1 cellular context compared by ENCODE assay signal in the genomic region with DNA sequence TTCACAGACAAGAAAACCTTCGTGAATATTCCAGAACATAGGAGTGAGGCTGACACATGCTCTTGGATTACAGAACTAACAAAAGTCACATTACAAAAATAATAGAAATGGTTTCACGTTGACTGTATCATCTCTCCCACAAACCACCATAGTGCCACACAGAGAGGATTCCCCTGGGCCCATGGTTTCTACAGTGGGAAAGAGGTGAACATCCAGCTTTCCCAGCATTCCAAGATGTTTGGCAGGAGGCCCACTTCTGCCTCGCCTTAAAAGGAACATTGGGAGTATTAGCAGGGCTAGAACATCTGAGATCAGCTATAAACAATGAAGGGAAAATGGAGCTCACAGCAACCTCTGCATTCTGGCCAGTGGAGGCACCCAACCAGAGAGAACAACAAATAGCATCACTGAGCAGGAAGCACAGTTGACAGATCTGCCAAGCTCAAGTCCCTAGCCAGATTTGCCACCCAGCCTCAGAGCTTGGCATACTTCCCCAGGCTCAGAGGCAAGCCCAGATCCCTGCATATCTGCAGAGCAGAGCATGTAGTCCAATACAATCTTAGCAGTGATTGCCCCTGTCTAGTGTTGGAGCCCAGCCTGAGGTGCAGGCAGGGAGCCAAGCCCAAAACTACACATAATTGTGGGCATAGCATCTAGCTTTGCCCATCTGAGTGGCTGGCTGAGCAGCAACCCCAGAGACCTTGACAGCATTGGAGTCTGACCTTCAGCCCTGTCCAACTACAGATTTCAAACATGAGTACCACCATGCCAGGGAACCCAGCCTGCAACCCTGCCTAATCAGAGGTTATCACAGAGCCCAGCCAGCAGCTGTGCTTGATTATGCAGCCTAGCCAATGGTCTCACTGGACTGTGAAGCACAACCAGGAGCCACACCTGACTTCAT.
TF ChIP-seq lines count a peak whose summit lies in the region.

No MANE protein-coding gene starts in this region.

TF ChIP-seq in IMR-90, 13 proteins besides CTCF, POLR2A, EP300 and RAD21 (continued from another document):
- TF ChIP-seq, protein P1, sequence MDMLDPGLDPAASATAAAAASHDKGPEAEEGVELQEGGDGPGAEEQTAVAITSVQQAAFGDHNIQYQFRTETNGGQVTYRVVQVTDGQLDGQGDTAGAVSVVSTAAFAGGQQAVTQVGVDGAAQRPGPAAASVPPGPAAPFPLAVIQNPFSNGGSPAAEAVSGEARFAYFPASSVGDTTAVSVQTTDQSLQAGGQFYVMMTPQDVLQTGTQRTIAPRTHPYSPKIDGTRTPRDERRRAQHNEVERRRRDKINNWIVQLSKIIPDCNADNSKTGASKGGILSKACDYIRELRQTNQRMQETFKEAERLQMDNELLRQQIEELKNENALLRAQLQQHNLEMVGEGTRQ (IDR thresholded peaks at IDR 0.05; ENCODE audit: low read depth, low read length), result no peak
- TF ChIP-seq SMC3 (IDR thresholded peaks at IDR 0.05; ENCODE audit: low read depth, low read length) (no peak), ELK1 (IDR thresholded peaks at IDR 0.05; ENCODE audit: borderline replicate concordance, low read depth, low read length) (no peak), MXI1 (IDR thresholded peaks at IDR 0.05; ENCODE audit: borderline replicate concordance, low read depth, low read length) (no peak), BHLHE40 (IDR thresholded peaks at IDR 0.05; ENCODE audit: low read depth, low read length) (no peak), FOS (IDR thresholded peaks at IDR 0.05; ENCODE audit: low read depth, low read length) (no peak)
